22 cellular contexts compared by ENCODE assay signal in the genomic region with DNA sequence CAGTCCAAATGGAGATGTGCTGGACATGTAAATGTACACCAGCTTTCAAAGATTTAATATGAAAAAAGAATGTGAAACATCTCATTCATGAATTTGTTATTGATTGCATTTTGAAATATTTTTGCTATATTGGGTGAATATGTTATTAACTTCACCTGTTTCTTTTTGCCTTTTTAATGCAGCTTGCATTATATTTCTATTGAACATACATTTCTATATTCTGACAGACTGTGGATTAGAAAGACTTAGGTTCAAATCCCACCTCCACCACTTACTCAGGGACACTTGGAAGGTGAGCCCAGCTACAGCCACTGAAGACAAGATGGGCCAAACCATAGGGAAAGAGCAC. TPM values are rescaled to one million over a fixed set of nuclear protein-coding genes. Genes with fewer than 3 reads are reported as not detected.
"Had no signal": no experiment of that assay in that cellular context is flagged by ENCODE, and none has a peak within 500 bp of the region (broad histone marks: within the 10 kb centered on the region; RNA-seq: fewer than 3 reads in every experiment).

No MANE protein-coding gene starts in this region.

- H3K27ac ChIP-seq: dorsolateral prefrontal cortex, epithelial cell of prostate, gastrocnemius medialis, neural progenitor cell, prostate gland, right atrium auricular region, stomach, thyroid gland, vagina had no signal

- H3K4me3 ChIP-seq: dorsolateral prefrontal cortex, gastrocnemius medialis, mucosa of descending colon, neural progenitor cell, prostate gland, right atrium auricular region, smooth muscle cell, stomach, thyroid gland, vagina had no signal

- H2AFZ ChIP-seq: neural progenitor cell had no signal

- DNase-seq: effector CD4-positive, alpha-beta T cell; gastrocnemius medialis; naive B cell; stimulated activated CD4-positive, alpha-beta T cell treated with anti-CD3 and anti-CD28 coated beads, Interleukin-12 subunit alpha, Interleukin-12 subunit beta, amount 100 ng/mL, for 4 hours; stimulated activated CD4-positive, alpha-beta T cell treated with anti-CD3 and anti-CD28 coated beads, Interleukin-4, amount 100 ng/mL, for 1 hour; stimulated activated naive CD4-positive, alpha-beta T cell treated with Interleukin-2 at 50 U/mL for 16 hours had no signal

- H3K27me3 ChIP-seq: dorsolateral prefrontal cortex, right atrium auricular region, thyroid gland, vagina had no signal

- H3K27ac Mint-ChIP-seq: mesothelial cell of epicardium; neural progenitor cell; stimulated activated effector memory CD8-positive, alpha-beta T cell treated with anti-CD3 and anti-CD28 coated beads, Interleukin-12 subunit alpha, Interleukin-12 subunit beta, amount 100 ng/mL, for 72 hours had no signal

- H3K4me1 Mint-ChIP-seq: mesothelial cell of epicardium had no signal

- H3K36me3 ChIP-seq: gastrocnemius medialis, neural progenitor cell, prostate gland, right atrium auricular region, stomach, thyroid gland, vagina had no signal

- H3K4me1 ChIP-seq: gastrocnemius medialis, prostate gland had no signal

- H3K9me3 Mint-ChIP-seq: mesothelial cell of epicardium; natural killer cell treated with Interleukin-12 subunit alpha and Interleukin-12 subunit beta and Interleukin-15 and Interleukin-18, amount 100 ng/mL, for 72 hours; neural progenitor cell; stimulated activated effector memory CD8-positive, alpha-beta T cell treated with anti-CD3 and anti-CD28 coated beads, Interleukin-12 subunit alpha, Interleukin-12 subunit beta, amount 100 ng/mL, for 72 hours had no signal

- H3K4me2 ChIP-seq: neural progenitor cell, smooth muscle cell had no signal

- ATAC-seq: gastrocnemius medialis; stimulated activated effector memory CD8-positive, alpha-beta T cell treated with anti-CD3 and anti-CD28 coated beads, Interleukin-12 subunit alpha, Interleukin-12 subunit beta, amount 100 ng/mL, for 72 hours had no signal

- H3K4me3 Mint-ChIP-seq: mesothelial cell of epicardium; naive B cell; natural killer cell treated with Interleukin-12 subunit alpha and Interleukin-12 subunit beta and Interleukin-15 and Interleukin-18, amount 100 ng/mL, for 72 hours; neural progenitor cell; stimulated activated effector memory CD8-positive, alpha-beta T cell treated with anti-CD3 and anti-CD28 coated beads, Interleukin-12 subunit alpha, Interleukin-12 subunit beta, amount 100 ng/mL, for 72 hours had no signal

- H3K9me3 ChIP-seq: gastrocnemius medialis, mucosa of descending colon, prostate gland, right atrium auricular region, stomach, thyroid gland, vagina had no signal

- H3K36me3 Mint-ChIP-seq: mesothelial cell of epicardium; naive B cell; natural killer cell treated with Interleukin-12 subunit alpha and Interleukin-12 subunit beta and Interleukin-15 and Interleukin-18, amount 100 ng/mL, for 72 hours; neural progenitor cell; stimulated activated effector memory CD8-positive, alpha-beta T cell treated with anti-CD3 and anti-CD28 coated beads, Interleukin-12 subunit alpha, Interleukin-12 subunit beta, amount 100 ng/mL, for 72 hours had no signal

- H3K9ac ChIP-seq: neural progenitor cell had no signal

RNA-seq across cellular contexts. Expression of a gene that starts 37.8 kb away (rescaled TPM):
- total RNA-seq: glomerular endothelial cell; natural killer cell treated with Interleukin-12 subunit alpha and Interleukin-12 subunit beta and Interleukin-15 and Interleukin-18, amount 100 ng/mL, for 72 hours; osteocyte had no signal
- polyA plus RNA-seq: keratinocyte had no signal
